1 cellular context compared by ENCODE assay signal in the genomic region with DNA sequence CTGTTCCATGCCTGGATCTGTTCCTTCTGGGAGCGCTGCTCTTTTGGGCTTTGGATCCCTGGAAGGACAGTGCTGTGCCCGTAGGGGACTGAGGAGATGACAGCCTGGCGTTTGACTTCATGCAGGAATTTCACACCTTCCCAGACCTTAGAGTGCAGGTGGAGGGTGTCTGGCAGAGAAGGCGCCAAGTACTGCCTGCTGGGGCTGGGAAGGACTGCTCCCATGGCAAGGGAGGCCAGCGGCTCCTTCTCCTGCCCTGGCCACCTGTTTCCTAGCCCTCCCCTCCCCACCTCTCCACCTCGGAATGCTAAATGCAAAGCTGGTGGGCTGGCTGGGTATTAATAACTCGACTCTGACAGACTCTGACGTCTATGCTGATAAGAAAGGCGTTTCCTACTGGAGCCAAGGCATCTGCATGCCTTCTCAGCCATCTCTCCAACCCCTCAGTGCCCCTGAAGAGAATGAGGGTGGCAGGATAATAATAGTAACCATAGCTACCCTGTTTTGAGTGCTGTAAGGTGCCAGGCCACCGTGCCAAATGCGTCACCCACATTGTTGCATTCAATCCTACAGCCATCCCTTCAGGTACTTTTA.
TF ChIP-seq lines count a peak whose summit lies in the region.

No MANE protein-coding gene starts in this region.

TF ChIP-seq in HepG2, 621 proteins besides CTCF, POLR2A, EP300 and RAD21:
- TF ChIP-seq ZNF720 (CRISPR knock-in tag; IDR thresholded peaks at IDR 0.05) (no peak), ZNF263 (CRISPR knock-in tag; IDR thresholded peaks at IDR 0.05) (no peak), TP53 (CRISPR knock-in tag; conservative IDR thresholded peaks at IDR 0.05) (no peak), NFE2 (CRISPR knock-in tag; IDR thresholded peaks at IDR 0.05) (no peak), TBP (CRISPR knock-in tag; IDR thresholded peaks at IDR 0.05) (no peak), GTF2F1 (IDR thresholded peaks at IDR 0.05; ENCODE audit: low read length) (no peak), ZNF496 (CRISPR knock-in tag; IDR thresholded peaks at IDR 0.05; ENCODE audit: insufficient replicate concordance) (no peak), MAF1 (CRISPR knock-in tag; IDR thresholded peaks at IDR 0.05; ENCODE audit: borderline replicate concordance) (no peak), ZNF317 (CRISPR knock-in tag; IDR thresholded peaks at IDR 0.05) (no peak), SKI (IDR thresholded peaks at IDR 0.05; ENCODE audit: partially characterized antibody) (no peak), ATF7-NPFF (CRISPR knock-in tag; IDR thresholded peaks at IDR 0.05; ENCODE audit: low read depth) (no peak)
- TF ChIP-seq, protein P1, sequence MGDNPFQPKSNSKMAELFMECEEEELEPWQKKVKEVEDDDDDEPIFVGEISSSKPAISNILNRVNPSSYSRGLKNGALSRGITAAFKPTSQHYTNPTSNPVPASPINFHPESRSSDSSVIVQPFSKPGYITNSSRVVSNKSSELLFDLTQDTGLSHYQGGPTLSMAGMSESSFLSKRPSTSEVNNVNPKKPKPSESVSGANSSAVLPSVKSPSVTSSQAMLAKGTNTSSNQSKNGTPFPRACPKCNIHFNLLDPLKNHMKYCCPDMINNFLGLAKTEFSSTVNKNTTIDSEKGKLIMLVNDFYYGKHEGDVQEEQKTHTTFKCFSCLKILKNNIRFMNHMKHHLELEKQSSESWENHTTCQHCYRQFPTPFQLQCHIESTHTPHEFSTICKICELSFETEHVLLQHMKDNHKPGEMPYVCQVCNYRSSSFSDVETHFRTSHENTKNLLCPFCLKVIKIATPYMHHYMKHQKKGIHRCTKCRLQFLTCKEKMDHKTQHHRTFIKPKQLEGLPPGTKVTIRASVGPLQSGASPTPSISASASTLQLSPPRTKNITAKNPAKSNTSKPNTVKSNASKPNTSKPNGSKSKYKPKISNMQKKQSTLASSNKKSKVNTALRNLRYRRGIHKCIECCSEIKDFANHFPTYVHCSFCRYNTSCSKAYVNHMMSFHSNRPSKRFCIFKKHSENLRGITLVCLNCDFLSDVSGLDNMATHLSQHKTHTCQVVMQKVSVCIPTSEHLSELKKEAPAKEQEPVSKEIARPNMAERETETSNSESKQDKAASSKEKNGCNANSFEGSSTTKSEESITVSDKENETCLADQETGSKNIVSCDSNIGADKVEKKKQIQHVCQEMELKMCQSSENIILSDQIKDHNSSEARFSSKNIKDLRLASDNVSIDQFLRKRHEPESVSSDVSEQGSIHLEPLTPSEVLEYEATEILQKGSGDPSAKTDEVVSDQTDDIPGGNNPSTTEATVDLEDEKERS (CRISPR knock-in tag; IDR thresholded peaks at IDR 0.05), result no peak
- TF ChIP-seq, protein P2, sequence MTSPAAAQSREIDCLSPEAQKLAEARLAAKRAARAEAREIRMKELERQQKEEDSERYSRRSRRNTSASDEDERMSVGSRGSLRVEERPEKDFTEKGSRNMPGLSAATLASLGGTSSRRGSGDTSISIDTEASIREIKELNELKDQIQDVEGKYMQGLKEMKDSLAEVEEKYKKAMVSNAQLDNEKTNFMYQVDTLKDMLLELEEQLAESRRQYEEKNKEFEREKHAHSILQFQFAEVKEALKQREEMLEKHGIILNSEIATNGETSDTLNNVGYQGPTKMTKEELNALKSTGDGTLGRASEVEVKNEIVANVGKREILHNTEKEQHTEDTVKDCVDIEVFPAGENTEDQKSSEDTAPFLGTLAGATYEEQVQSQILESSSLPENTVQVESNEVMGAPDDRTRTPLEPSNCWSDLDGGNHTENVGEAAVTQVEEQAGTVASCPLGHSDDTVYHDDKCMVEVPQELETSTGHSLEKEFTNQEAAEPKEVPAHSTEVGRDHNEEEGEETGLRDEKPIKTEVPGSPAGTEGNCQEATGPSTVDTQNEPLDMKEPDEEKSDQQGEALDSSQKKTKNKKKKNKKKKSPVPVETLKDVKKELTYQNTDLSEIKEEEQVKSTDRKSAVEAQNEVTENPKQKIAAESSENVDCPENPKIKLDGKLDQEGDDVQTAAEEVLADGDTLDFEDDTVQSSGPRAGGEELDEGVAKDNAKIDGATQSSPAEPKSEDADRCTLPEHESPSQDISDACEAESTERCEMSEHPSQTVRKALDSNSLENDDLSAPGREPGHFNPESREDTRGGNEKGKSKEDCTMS (CRISPR knock-in tag; conservative IDR thresholded peaks at IDR 0.05), result no peak
- TF ChIP-seq, protein P3, sequence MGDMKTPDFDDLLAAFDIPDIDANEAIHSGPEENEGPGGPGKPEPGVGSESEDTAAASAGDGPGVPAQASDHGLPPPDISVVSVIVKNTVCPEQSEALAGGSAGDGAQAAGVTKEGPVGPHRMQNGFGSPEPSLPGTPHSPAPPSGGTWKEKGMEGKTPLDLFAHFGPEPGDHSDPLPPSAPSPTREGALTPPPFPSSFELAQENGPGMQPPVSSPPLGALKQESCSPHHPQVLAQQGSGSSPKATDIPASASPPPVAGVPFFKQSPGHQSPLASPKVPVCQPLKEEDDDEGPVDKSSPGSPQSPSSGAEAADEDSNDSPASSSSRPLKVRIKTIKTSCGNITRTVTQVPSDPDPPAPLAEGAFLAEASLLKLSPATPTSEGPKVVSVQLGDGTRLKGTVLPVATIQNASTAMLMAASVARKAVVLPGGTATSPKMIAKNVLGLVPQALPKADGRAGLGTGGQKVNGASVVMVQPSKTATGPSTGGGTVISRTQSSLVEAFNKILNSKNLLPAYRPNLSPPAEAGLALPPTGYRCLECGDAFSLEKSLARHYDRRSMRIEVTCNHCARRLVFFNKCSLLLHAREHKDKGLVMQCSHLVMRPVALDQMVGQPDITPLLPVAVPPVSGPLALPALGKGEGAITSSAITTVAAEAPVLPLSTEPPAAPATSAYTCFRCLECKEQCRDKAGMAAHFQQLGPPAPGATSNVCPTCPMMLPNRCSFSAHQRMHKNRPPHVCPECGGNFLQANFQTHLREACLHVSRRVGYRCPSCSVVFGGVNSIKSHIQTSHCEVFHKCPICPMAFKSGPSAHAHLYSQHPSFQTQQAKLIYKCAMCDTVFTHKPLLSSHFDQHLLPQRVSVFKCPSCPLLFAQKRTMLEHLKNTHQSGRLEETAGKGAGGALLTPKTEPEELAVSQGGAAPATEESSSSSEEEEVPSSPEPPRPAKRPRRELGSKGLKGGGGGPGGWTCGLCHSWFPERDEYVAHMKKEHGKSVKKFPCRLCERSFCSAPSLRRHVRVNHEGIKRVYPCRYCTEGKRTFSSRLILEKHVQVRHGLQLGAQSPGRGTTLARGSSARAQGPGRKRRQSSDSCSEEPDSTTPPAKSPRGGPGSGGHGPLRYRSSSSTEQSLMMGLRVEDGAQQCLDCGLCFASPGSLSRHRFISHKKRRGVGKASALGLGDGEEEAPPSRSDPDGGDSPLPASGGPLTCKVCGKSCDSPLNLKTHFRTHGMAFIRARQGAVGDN (CRISPR knock-in tag; IDR thresholded peaks at IDR 0.05), result no peak
- TF ChIP-seq, protein P4, sequence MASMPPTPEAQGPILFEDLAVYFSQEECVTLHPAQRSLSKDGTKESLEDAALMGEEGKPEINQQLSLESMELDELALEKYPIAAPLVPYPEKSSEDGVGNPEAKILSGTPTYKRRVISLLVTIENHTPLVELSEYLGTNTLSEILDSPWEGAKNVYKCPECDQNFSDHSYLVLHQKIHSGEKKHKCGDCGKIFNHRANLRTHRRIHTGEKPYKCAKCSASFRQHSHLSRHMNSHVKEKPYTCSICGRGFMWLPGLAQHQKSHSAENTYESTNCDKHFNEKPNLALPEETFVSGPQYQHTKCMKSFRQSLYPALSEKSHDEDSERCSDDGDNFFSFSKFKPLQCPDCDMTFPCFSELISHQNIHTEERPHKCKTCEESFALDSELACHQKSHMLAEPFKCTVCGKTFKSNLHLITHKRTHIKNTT (CRISPR knock-in tag; IDR thresholded peaks at IDR 0.05), result no peak
- TF ChIP-seq, protein P5, sequence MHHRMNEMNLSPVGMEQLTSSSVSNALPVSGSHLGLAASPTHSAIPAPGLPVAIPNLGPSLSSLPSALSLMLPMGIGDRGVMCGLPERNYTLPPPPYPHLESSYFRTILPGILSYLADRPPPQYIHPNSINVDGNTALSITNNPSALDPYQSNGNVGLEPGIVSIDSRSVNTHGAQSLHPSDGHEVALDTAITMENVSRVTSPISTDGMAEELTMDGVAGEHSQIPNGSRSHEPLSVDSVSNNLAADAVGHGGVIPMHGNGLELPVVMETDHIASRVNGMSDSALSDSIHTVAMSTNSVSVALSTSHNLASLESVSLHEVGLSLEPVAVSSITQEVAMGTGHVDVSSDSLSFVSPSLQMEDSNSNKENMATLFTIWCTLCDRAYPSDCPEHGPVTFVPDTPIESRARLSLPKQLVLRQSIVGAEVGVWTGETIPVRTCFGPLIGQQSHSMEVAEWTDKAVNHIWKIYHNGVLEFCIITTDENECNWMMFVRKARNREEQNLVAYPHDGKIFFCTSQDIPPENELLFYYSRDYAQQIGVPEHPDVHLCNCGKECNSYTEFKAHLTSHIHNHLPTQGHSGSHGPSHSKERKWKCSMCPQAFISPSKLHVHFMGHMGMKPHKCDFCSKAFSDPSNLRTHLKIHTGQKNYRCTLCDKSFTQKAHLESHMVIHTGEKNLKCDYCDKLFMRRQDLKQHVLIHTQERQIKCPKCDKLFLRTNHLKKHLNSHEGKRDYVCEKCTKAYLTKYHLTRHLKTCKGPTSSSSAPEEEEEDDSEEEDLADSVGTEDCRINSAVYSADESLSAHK (CRISPR knock-in tag; IDR thresholded peaks at IDR 0.05; ENCODE audit: borderline replicate concordance), result no peak
